In the genomic region with DNA sequence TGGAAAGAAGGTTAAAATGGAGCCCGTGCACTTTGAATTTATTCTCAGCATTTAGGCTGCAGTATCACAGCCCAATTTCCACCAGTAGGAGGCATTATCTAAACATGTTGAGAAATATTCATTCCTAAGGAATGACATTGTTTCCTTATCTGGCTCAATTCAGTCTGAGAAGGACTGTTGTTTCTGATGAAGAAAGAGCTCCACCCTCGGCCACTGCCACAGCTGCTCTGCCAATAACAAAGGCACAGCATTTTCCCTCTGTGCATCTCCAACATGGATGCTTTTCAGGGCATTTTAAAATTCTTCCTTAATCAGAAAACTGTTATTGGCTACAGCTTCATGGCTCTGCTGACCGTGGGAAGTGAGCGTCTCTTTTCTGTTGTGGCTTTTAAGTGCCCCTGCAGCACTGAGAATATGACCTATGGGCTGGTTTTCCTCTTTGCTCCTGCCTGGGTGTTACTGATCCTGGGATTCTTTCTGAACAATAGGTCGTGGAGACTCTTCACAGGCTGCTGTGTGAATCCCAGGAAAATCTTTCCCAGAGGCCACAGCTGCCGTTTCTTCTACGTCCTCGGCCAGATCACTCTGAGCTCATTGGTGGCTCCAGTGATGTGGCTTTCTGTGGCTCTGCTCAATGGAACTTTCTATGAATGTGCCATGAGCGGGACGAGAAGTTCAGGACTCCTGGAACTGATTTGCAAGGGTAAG, we compare ENCODE assay signal across 9 cellular contexts. TPM values are rescaled to one million over a fixed set of nuclear protein-coding genes. Genes with fewer than 3 reads are reported as not detected.
DNase-seq lines count a peak whose midpoint lies in the region; ATAC-seq and TF ChIP-seq lines count a peak whose summit lies in the region.
"Had no signal": no experiment of that assay in that cellular context is flagged by ENCODE, and none has a peak within 500 bp of the region (broad histone marks: within the 10 kb centered on the region; RNA-seq: fewer than 3 reads in every experiment).

A gene with protein sequence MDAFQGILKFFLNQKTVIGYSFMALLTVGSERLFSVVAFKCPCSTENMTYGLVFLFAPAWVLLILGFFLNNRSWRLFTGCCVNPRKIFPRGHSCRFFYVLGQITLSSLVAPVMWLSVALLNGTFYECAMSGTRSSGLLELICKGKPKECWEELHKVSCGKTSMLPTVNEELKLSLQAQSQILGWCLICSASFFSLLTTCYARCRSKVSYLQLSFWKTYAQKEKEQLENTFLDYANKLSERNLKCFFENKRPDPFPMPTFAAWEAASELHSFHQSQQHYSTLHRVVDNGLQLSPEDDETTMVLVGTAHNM (plus strand): TSS at position 216 of the 708 bp plus-strand sequence. CDS start 58 bp downstream, at position 274.

- no TSS peak for BruUV-seq in Panc1 (replicated peaks; lab: Mats Ljungman, UMichigan)

- 0 out of 2 replicates have a peak, but pooled peaks cover 4% of the 10 kb centered on the region for H3K4me1 ChIP-seq in Panc1 (ENCODE audit: control insufficient read depth, insufficient read depth, low read length)
- peaks cover 0 to 23% (median 17%) of the 10 kb centered on the region in 4 donors for H3K4me1 ChIP-seq in esophagus muscularis mucosa

- H3K9me3 ChIP-seq in Panc1 (ENCODE audit: control insufficient read depth, insufficient read depth, low read depth, low read length) (no peaks in the 10 kb centered on the region), esophagus muscularis mucosa (peaks cover 0 to 8% (median 0%) of the 10 kb centered on the region in 4 donors)

- H3K4me3 ChIP-seq in GM12875 (ENCODE audit: low read depth, low read length) (no peak within 1 kb of the TSS), Panc1 (ENCODE audit: low read depth in 2 of 2, low read length in 2 of 2) (peak within 1 kb of the TSS in 1 of 2 experiments; percentile 21; a peak in 2 of 4 replicates), esophagus muscularis mucosa (peak within 1 kb of the TSS; percentile 40 to 62 (median 51))

- WGBS in esophagus muscularis mucosa: 42% methylated on average over 10 of the region's 10 CpGs

- TF ChIP-seq CTCF in GM12875 (IDR thresholded peaks at IDR 0.05; ENCODE audit: borderline replicate concordance, insufficient read depth, low read depth, low read length) (peak; percentile 20; the same call in 1 of the 2 replicates), Panc1 (IDR thresholded peaks at IDR 0.05) (peak; percentile 67), esophagus muscularis mucosa (IDR thresholded peaks at IDR 0.05) (peak; percentile 49 to 71 (median 53)), neural crest cell (conservative IDR thresholded peaks at IDR 0.05) (peak; percentile 65)

- no peak for TF ChIP-seq EP300 in esophagus muscularis mucosa (IDR thresholded peaks at IDR 0.05)

- DNase-seq in Panc1 (ENCODE audit: low read depth, low spot score) (peak; percentile 54), esophagus muscularis mucosa (ENCODE audit: extremely low spot score) (no peak), neural crest cell (ENCODE audit: low read depth, low spot score) (no peak)
- no peak for DNase-seq in activated CD8-positive, alpha-beta memory T cell treated with anti-CD3 and anti-CD28 coated beads, Interleukin-2, amount 10 ng/mL, durations not matched to agents 7 days and 5 days
- DNase-seq in activated naive CD4-positive, alpha-beta T cell treated with anti-CD3 and anti-CD28 coated beads for 36 hours: no peak

- H3K27me3 ChIP-seq in Panc1 (ENCODE audit: control insufficient read depth, insufficient read depth, low read length) (peaks cover 29% of the 10 kb centered on the region; the same call in 1 of the 2 replicates), esophagus muscularis mucosa (no peaks in the 10 kb centered on the region)

- peak; percentile 84 for ATAC-seq in Panc1
- ATAC-seq in HG02678 (IDR thresholded peaks at IDR 0.05; ENCODE audit: unreplicated experiment): no peak
- ATAC-seq in GM19035 (IDR thresholded peaks at IDR 0.05; ENCODE audit: unreplicated experiment): no peak
- no peak for ATAC-seq in activated CD8-positive, alpha-beta memory T cell treated with anti-CD3 and anti-CD28 coated beads, Interleukin-2, amount 10 ng/mL, durations not matched to agents 7 days and 5 days

- H3K9me3 Mint-ChIP-seq in neural crest cell: peaks cover 13% of the 10 kb centered on the region
- H3K9me3 Mint-ChIP-seq in activated CD8-positive, alpha-beta memory T cell treated with anti-CD3 and anti-CD28 coated beads, Interleukin-2, amount 10 ng/mL, durations not matched to agents 7 days and 5 days (ENCODE audit: low read depth): no peaks in the 10 kb centered on the region
- H3K9me3 Mint-ChIP-seq in activated naive CD4-positive, alpha-beta T cell treated with anti-CD3 and anti-CD28 coated beads for 36 hours: peaks cover 4% of the 10 kb centered on the region

- H3K27me3 Mint-ChIP-seq in neural crest cell (ENCODE audit: low read depth): no peaks in the 10 kb centered on the region
- H3K27me3 Mint-ChIP-seq in activated CD8-positive, alpha-beta memory T cell treated with anti-CD3 and anti-CD28 coated beads, Interleukin-2, amount 10 ng/mL, durations not matched to agents 7 days and 5 days: peaks cover 16% of the 10 kb centered on the region
- H3K27me3 Mint-ChIP-seq in activated naive CD4-positive, alpha-beta T cell treated with anti-CD3 and anti-CD28 coated beads for 36 hours (ENCODE audit: low read depth): no peaks in the 10 kb centered on the region

- peak within 1 kb of the TSS; percentile 88 for H3K27ac Mint-ChIP-seq in neural crest cell (ENCODE audit: unreplicated experiment)
- no peak within 1 kb of the TSS for H3K27ac Mint-ChIP-seq in activated CD8-positive, alpha-beta memory T cell treated with anti-CD3 and anti-CD28 coated beads, Interleukin-2, amount 10 ng/mL, durations not matched to agents 7 days and 5 days
- H3K27ac Mint-ChIP-seq in activated naive CD4-positive, alpha-beta T cell treated with anti-CD3 and anti-CD28 coated beads for 36 hours: no peak within 1 kb of the TSS

- H3K27ac ChIP-seq in Panc1 (ENCODE audit: low read length): no peak within 1 kb of the TSS
- peak within 1 kb of the TSS; percentile 75 to 86 (median 84) for H3K27ac ChIP-seq in esophagus muscularis mucosa (replicated peaks in 1 of 4)

- no peaks in the 10 kb centered on the region for H3K36me3 Mint-ChIP-seq in neural crest cell (ENCODE audit: low read depth)
- no peaks in the 10 kb centered on the region for H3K36me3 Mint-ChIP-seq in activated CD8-positive, alpha-beta memory T cell treated with anti-CD3 and anti-CD28 coated beads, Interleukin-2, amount 10 ng/mL, durations not matched to agents 7 days and 5 days
- H3K36me3 Mint-ChIP-seq in activated naive CD4-positive, alpha-beta T cell treated with anti-CD3 and anti-CD28 coated beads for 36 hours (ENCODE audit: low read depth): no peaks in the 10 kb centered on the region

- in situ Hi-C loops in Panc1 (cut with HindIII; ENCODE audit: low pct_unique_long_range_greater_than_20kb, low sequenced_read_pairs): no loop called here

- POLR2A ChIA-PET in Panc1 (lab: Charles Lee): no interaction called here

- no peak for TF ChIP-seq POLR2A in esophagus muscularis mucosa (IDR thresholded peaks at IDR 0.05; ENCODE audit: low read depth)

- intact Hi-C loops in Panc1 (cut with micrococcal nuclease; ENCODE audit: unreplicated experiment) (no loop called here), esophagus muscularis mucosa (cut with DNase I) (no loop called here)
- intact Hi-C loops in activated naive CD4-positive, alpha-beta T cell treated with anti-CD3 and anti-CD28 coated beads for 36 hours (cut with micrococcal nuclease): no loop called here

- H3K36me3 ChIP-seq in Panc1 (ENCODE audit: control insufficient read depth, insufficient read depth, low read length) (no peaks in the 10 kb centered on the region), esophagus muscularis mucosa (peaks cover 0 to 12% (median 5%) of the 10 kb centered on the region in 4 donors)

- H3K4me1 Mint-ChIP-seq in neural crest cell: peaks cover 18% of the 10 kb centered on the region
- no peaks in the 10 kb centered on the region for H3K4me1 Mint-ChIP-seq in activated CD8-positive, alpha-beta memory T cell treated with anti-CD3 and anti-CD28 coated beads, Interleukin-2, amount 10 ng/mL, durations not matched to agents 7 days and 5 days
- H3K4me1 Mint-ChIP-seq in activated naive CD4-positive, alpha-beta T cell treated with anti-CD3 and anti-CD28 coated beads for 36 hours (ENCODE audit: low read depth): no peaks in the 10 kb centered on the region

- peak within 1 kb of the TSS; percentile 8 for H3K4me3 Mint-ChIP-seq in neural crest cell
- no peak within 1 kb of the TSS for H3K4me3 Mint-ChIP-seq in activated CD8-positive, alpha-beta memory T cell treated with anti-CD3 and anti-CD28 coated beads, Interleukin-2, amount 10 ng/mL, durations not matched to agents 7 days and 5 days
- no peak within 1 kb of the TSS for H3K4me3 Mint-ChIP-seq in activated naive CD4-positive, alpha-beta T cell treated with anti-CD3 and anti-CD28 coated beads for 36 hours

- CTCF ChIA-PET in Panc1 (lab: Charles Lee): interaction anchor here (0.8 kb wide), 1 partner anchor 224 kb away, joined by 4 read pairs; no protein-coding TSS in a partner anchor
- CTCF ChIA-PET in activated CD8-positive, alpha-beta memory T cell treated with anti-CD3 and anti-CD28 coated beads, Interleukin-2, amount 10 ng/mL, durations not matched to agents 7 days and 5 days (lab: Charles Lee): interaction anchor here (1.0 to 1.9 kb wide), 4 partner anchors 10 to 243 kb away, joined by 3 to 5 read pairs (median 4); no protein-coding TSS in a partner anchor
- CTCF ChIA-PET in activated naive CD4-positive, alpha-beta T cell treated with anti-CD3 and anti-CD28 coated beads for 36 hours (lab: Charles Lee): interaction anchor here (1.2 to 1.6 kb wide), 2 partner anchors 13 to 224 kb away, joined by 3 to 4 read pairs; no protein-coding TSS in a partner anchor

RNA-seq across cellular contexts. Expression of the gene that starts here (rescaled TPM):
- not detected for total RNA-seq in Panc1 (2021; ENCODE audit: unreplicated experiment)
- polyA plus RNA-seq in Panc1 (2012; ENCODE audit: insufficient read length): not detected
- total RNA-seq in esophagus muscularis mucosa: 1 to 10 TPM; 2.0 to 4.2 (median 3.3) TPM
- total RNA-seq in neural crest cell: 0.33 and 0.45 TPM in 2 replicates
- not detected for total RNA-seq in activated CD8-positive, alpha-beta memory T cell treated with anti-CD3 and anti-CD28 coated beads, Interleukin-2, amount 10 ng/mL, durations not matched to agents 7 days and 5 days
- total RNA-seq in activated naive CD4-positive, alpha-beta T cell treated with anti-CD3 and anti-CD28 coated beads for 36 hours: not detected
- total RNA-seq: T-helper 2 cell treated with Interferon-gamma antibody and Interleukin-4, amounts not matched to agents 100 ng/mL and 5 ng/mL, for 36 hours had no signal

Comparison
In these comparisons a context has a peak if more than half of its experiments do, and no peak if none do; other contexts are left out.
1. Peak in DNase-seq and ATAC-seq in Panc1; RNA of the gene not detected or under 1 TPM.